Comparison of ENCODE assay signal across 8 cellular contexts in genomic region chr10:103967433-103968142, GRCh38. TPM values are rescaled to one million over a fixed set of nuclear protein-coding genes. Genes with fewer than 3 reads are reported as not detected.
A peak's percentile ranks its signal among the peaks of the same experiment; 100 is the strongest.
DNase-seq lines count a peak whose midpoint lies in the region; ATAC-seq and TF ChIP-seq lines count a peak whose summit lies in the region.

No MANE protein-coding gene starts in this region.

- peak overlapping the region; percentile 100 for H3K4me3 Mint-ChIP-seq in HFFc6
- peak overlapping the region; percentile 97 for H3K4me3 Mint-ChIP-seq in activated T-helper 1 cell treated with anti-CD3 and anti-CD28 coated beads, Interleukin-12 subunit alpha, Interleukin-12 subunit beta, Interleukin-2, Interleukin-4 antibody, amounts not matched to agents 30 ng/mL and 10 ng/mL and 1 ng/mL, durations not matched to agents 14 hours and 24 hours and 36 hours

- peak overlapping the region; percentile 94 for H3K27ac Mint-ChIP-seq in HFFc6
- peak overlapping the region; percentile 89 for H3K27ac Mint-ChIP-seq in activated T-helper 1 cell treated with anti-CD3 and anti-CD28 coated beads, Interleukin-12 subunit alpha, Interleukin-12 subunit beta, Interleukin-2, Interleukin-4 antibody, amounts not matched to agents 30 ng/mL and 10 ng/mL and 1 ng/mL, durations not matched to agents 14 hours and 24 hours and 36 hours

- WGBS in neuronal stem cell (ENCODE audit: extremely low coverage in 2 of 2, insufficient read length in 2 of 2, insufficient replicate concordance in 1 of 2), 2 donors: no CpG with 5 or more reads among the region's 58 CpGs

- H2AFZ ChIP-seq in neuronal stem cell (ENCODE audit: low read length): peak overlapping the region; percentile 97

- intact Hi-C loops in Right ventricle myocardium inferior (cut with DNase I): loop anchor here (2.0 to 5.0 kb wide), 3 partner anchors 49 to 155 kb away; partner anchors contain the start of genes SFR1 and STN1
- intact Hi-C loops in cardiac septum (cut with DNase I): loop anchor here (1.0 to 5.0 kb wide), 3 partner anchors 49 to 154 kb away; partner anchors contain the start of gene STN1
- intact Hi-C loops in activated T-helper 1 cell treated with anti-CD3 and anti-CD28 coated beads, Interleukin-12 subunit alpha, Interleukin-12 subunit beta, Interleukin-2, Interleukin-4 antibody, amounts not matched to agents 30 ng/mL and 10 ng/mL and 1 ng/mL, durations not matched to agents 14 hours and 24 hours and 36 hours (cut with micrococcal nuclease): loop anchor here (1.0 to 5.0 kb wide), 7 partner anchors 16 to 290 kb away; partner anchors contain the start of genes CFAP43 and STN1

- H3K27me3 ChIP-seq in MG63: no peaks in the 10 kb centered on the region
- no peaks in the 10 kb centered on the region for H3K27me3 ChIP-seq in neuronal stem cell (ENCODE audit: control insufficient read depth in 3 of 3, insufficient read depth in 3 of 3, low read depth in 1 of 3, low read length in 3 of 3)

- no peaks in the 10 kb centered on the region for H3K9me3 Mint-ChIP-seq in HFFc6
- H3K9me3 Mint-ChIP-seq in activated T-helper 1 cell treated with anti-CD3 and anti-CD28 coated beads, Interleukin-12 subunit alpha, Interleukin-12 subunit beta, Interleukin-2, Interleukin-4 antibody, amounts not matched to agents 30 ng/mL and 10 ng/mL and 1 ng/mL, durations not matched to agents 14 hours and 24 hours and 36 hours: no peaks in the 10 kb centered on the region

- H3K18ac ChIP-seq in neuronal stem cell (ENCODE audit: low read length): peak overlapping the region; percentile 99

- H3K36me3 ChIP-seq in MG63 (no peaks in the 10 kb centered on the region), neuronal stem cell (replicated peaks in 1 of 2; ENCODE audit: control insufficient read depth in 2 of 2, insufficient read depth in 2 of 2, low read length in 2 of 2) (no peaks in the 10 kb centered on the region)

- TF ChIP-seq CTCF in HFFc6 (IDR thresholded peaks at IDR 0.05): no peak

- H2BK15ac ChIP-seq in neuronal stem cell (ENCODE audit: low read length): peak overlapping the region; percentile 49

- H3K36me3 Mint-ChIP-seq in HFFc6 (ENCODE audit: low read depth): no peaks in the 10 kb centered on the region; the same call in 1 of the 2 replicates
- peaks cover 3% of the 10 kb centered on the region for H3K36me3 Mint-ChIP-seq in activated T-helper 1 cell treated with anti-CD3 and anti-CD28 coated beads, Interleukin-12 subunit alpha, Interleukin-12 subunit beta, Interleukin-2, Interleukin-4 antibody, amounts not matched to agents 30 ng/mL and 10 ng/mL and 1 ng/mL, durations not matched to agents 14 hours and 24 hours and 36 hours (ENCODE audit: low read depth)

- DNase-seq in Right ventricle myocardium inferior (ENCODE audit: missing footprints) (no peak), cardiac septum (ENCODE audit: low spot score) (no peak), HFFc6 (no peak), MG63 (no peak), germinal center (ENCODE audit: low spot score) (peak; percentile 64), neuronal stem cell (ENCODE audit: low spot score) (peak; percentile 9)
- DNase-seq in activated T-helper 1 cell treated with anti-CD3 and anti-CD28 coated beads, Interleukin-12 subunit alpha, Interleukin-12 subunit beta, Interleukin-2, Interleukin-4 antibody, amounts not matched to agents 30 ng/mL and 10 ng/mL and 1 ng/mL, durations not matched to agents 14 hours and 24 hours and 36 hours (ENCODE audit: low spot score): no peak
- DNase-seq in NK-92 treated with Interleukin-12 subunit alpha and Interleukin-12 subunit beta, amount 100 ng/mL, for 24 hours (lab: John Stamatoyannopoulos, UW): no peak

- H3K27me3 Mint-ChIP-seq in HFFc6 (ENCODE audit: insufficient read depth): peaks cover 3% of the 10 kb centered on the region; the same call in 1 of the 2 replicates
- no peaks in the 10 kb centered on the region for H3K27me3 Mint-ChIP-seq in activated T-helper 1 cell treated with anti-CD3 and anti-CD28 coated beads, Interleukin-12 subunit alpha, Interleukin-12 subunit beta, Interleukin-2, Interleukin-4 antibody, amounts not matched to agents 30 ng/mL and 10 ng/mL and 1 ng/mL, durations not matched to agents 14 hours and 24 hours and 36 hours (ENCODE audit: insufficient read depth)

- H2BK5ac ChIP-seq in neuronal stem cell (ENCODE audit: low read length): no peak overlapping the region

- no peak overlapping the region for H3K27ac ChIP-seq in neuronal stem cell (replicated peaks; ENCODE audit: low read length)

- no peak overlapping the region for H3K14ac ChIP-seq in neuronal stem cell (ENCODE audit: low read length)

- peak; percentile 42 for ATAC-seq in Right ventricle myocardium inferior

- H3K9ac ChIP-seq in neuronal stem cell (ENCODE audit: low read depth, low read length, poor library complexity): peak overlapping the region; percentile 93

- peak overlapping the region; percentile 80 for H3K23ac ChIP-seq in neuronal stem cell (ENCODE audit: low read depth, low read length, poor library complexity)

- H2BK12ac ChIP-seq in neuronal stem cell (ENCODE audit: low read length): no peak overlapping the region

- no peak overlapping the region for H2AK5ac ChIP-seq in neuronal stem cell (ENCODE audit: low read depth, low read length)

- no peak overlapping the region for H4K8ac ChIP-seq in neuronal stem cell (ENCODE audit: low read depth, low read length)

- no peak overlapping the region for H2BK120ac ChIP-seq in neuronal stem cell (ENCODE audit: low read depth, low read length)

- peaks cover 2 to 10% of the 10 kb centered on the region in 2 donors for H3K4me1 ChIP-seq in neuronal stem cell (ENCODE audit: control insufficient read depth in 2 of 2, insufficient read depth in 1 of 2, low read depth in 1 of 2, low read length in 2 of 2)

- H3K9me3 ChIP-seq in MG63: no peaks in the 10 kb centered on the region
- no peaks in the 10 kb centered on the region for H3K9me3 ChIP-seq in neuronal stem cell (replicated peaks in 1 of 2; ENCODE audit: control insufficient read depth in 2 of 2, insufficient read depth in 1 of 2, low read depth in 1 of 2, low read length in 2 of 2)

- H4K91ac ChIP-seq in neuronal stem cell (ENCODE audit: low read depth, low read length, poor library complexity): no peak overlapping the region

- H3K4me2 ChIP-seq in neuronal stem cell (ENCODE audit: insufficient read depth, low read length, poor library complexity, severe bottlenecking): peak overlapping the region; percentile 71

- H3K4me1 Mint-ChIP-seq in HFFc6 (ENCODE audit: low read depth): peaks cover 42% of the 10 kb centered on the region
- H3K4me1 Mint-ChIP-seq in activated T-helper 1 cell treated with anti-CD3 and anti-CD28 coated beads, Interleukin-12 subunit alpha, Interleukin-12 subunit beta, Interleukin-2, Interleukin-4 antibody, amounts not matched to agents 30 ng/mL and 10 ng/mL and 1 ng/mL, durations not matched to agents 14 hours and 24 hours and 36 hours (ENCODE audit: low read depth): peaks cover 39% of the 10 kb centered on the region

- peak overlapping the region; percentile 89 for H3K4me3 ChIP-seq in MG63
- peak overlapping the region; percentile 95 to 100 for H3K4me3 ChIP-seq in neuronal stem cell (ENCODE audit: low read length in 2 of 2)

- no peak overlapping the region for H3K4ac ChIP-seq in neuronal stem cell (ENCODE audit: low read length)

- H3K79me1 ChIP-seq in neuronal stem cell (ENCODE audit: low read depth, low read length): peaks cover 3% of the 10 kb centered on the region

RNA-seq across cellular contexts. Expression of gene SLK, which starts 0.6 kb away (rescaled TPM):
- total RNA-seq in Right ventricle myocardium inferior: 28.9 TPM
- 59.7 TPM for total RNA-seq in cardiac septum
- total RNA-seq in HFFc6 (2021; fragmentation: NEBNext Ultra II Directional; extraction: Animal tissue kit (Norgen Biotek cat#: 25700)): 10 to 100 TPM; 21.6 to 29.9 (median 27.3) TPM
- 19.0 and 31.0 TPM in 2 replicates for total RNA-seq in MG63 (2014; rRNA removed; shearing (Covaris generic); ENCODE audit: low replicate concordance)
- total RNA-seq in activated T-helper 1 cell treated with anti-CD3 and anti-CD28 coated beads, Interleukin-12 subunit alpha, Interleukin-12 subunit beta, Interleukin-2, Interleukin-4 antibody, amounts not matched to agents 30 ng/mL and 10 ng/mL and 1 ng/mL, durations not matched to agents 14 hours and 24 hours and 36 hours: 25.0 and 27.1 TPM in 2 replicates
- 19.3 TPM for polyA plus RNA-seq in neuronal stem cell (2013, experiment 1 of 2)
- polyA plus RNA-seq in neuronal stem cell (2013, experiment 2 of 2): 19.4 TPM

RNA-seq across cellular contexts. Expression of gene STN1, which starts 49.6 kb away (rescaled TPM):
- total RNA-seq in Right ventricle myocardium inferior: 30.1 TPM
- total RNA-seq in cardiac septum: 33.9 TPM
- 10 to 100 TPM; 12.1 to 15.6 (median 14.7) TPM for total RNA-seq in HFFc6 (2021; fragmentation: NEBNext Ultra II Directional; extraction: Animal tissue kit (Norgen Biotek cat#: 25700))
- 29.1 and 33.2 TPM in 2 replicates for total RNA-seq in MG63 (2014; rRNA removed; shearing (Covaris generic); ENCODE audit: low replicate concordance)
- 19.4 and 20.0 TPM in 2 replicates for total RNA-seq in activated T-helper 1 cell treated with anti-CD3 and anti-CD28 coated beads, Interleukin-12 subunit alpha, Interleukin-12 subunit beta, Interleukin-2, Interleukin-4 antibody, amounts not matched to agents 30 ng/mL and 10 ng/mL and 1 ng/mL, durations not matched to agents 14 hours and 24 hours and 36 hours
- 17.4 TPM for polyA plus RNA-seq in neuronal stem cell (2013, experiment 1 of 2)
- 16.7 TPM for polyA plus RNA-seq in neuronal stem cell (2013, experiment 2 of 2)

Comparison
In these comparisons a context has a peak if more than half of its experiments do, and no peak if none do; other contexts are left out.
1. DNase-seq: peak in germinal center (single experiment) and neuronal stem cell (single experiment); none in Right ventricle myocardium inferior (single experiment), cardiac septum (single experiment), HFFc6 (single experiment), MG63 (single experiment), activated T-helper 1 cell treated with anti-CD3 and anti-CD28 coated beads, Interleukin-12 subunit alpha, Interleukin-12 subunit beta, Interleukin-2, Interleukin-4 antibody, amounts not matched to agents 30 ng/mL and 10 ng/mL and 1 ng/mL, durations not matched to agents 14 hours and 24 hours and 36 hours (single experiment) and NK-92 treated with Interleukin-12 subunit alpha and Interleukin-12 subunit beta, amount 100 ng/mL, for 24 hours (single experiment).